ENCODE assay signal across 8 cellular contexts in the genomic region with DNA sequence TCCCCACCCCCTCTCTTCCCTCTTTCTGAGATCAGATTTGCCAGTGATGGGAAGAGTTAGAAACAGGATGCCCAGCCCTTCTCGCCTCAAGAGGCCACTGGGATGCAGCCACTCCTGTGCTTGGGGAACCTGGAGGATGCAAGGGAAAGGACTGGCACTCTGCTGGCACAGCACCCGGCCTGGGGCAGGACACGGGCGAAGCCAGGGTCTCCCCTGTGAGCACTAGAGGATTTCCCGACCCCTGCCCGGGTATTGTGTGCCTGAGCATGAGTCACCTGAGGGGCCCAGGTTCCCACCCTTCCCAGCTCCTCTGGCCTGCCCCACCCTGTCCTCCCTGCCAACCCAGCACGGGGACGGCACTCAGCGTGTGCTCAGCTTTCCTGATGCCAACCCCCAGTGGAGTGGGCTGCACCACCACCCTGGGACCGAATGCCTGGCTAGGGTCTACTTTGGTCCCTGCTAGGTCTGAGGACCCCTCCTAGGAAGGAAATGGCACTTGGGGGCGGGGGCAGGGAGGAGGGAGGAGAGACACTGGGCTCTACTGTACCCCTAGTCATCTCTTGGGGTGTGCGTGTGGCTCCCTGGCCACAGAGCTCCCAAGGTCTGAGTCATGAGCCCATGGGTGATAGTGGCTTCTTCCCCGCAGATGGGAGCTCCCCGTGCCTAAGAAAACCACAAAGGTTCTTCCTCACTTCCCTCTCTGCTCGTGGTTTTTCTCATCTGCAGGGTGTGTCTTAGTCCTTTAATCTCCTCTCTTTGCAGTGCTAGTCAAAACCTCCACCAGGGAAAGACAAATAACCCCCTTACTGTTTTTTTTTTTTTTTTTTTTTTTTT. TPM values are rescaled to one million over a fixed set of nuclear protein-coding genes. Genes with fewer than 3 reads are reported as not detected.
DNase-seq lines count a peak whose midpoint lies in the region; ATAC-seq and TF ChIP-seq lines count a peak whose summit lies in the region.

No MANE protein-coding gene starts in this region.

- H3K36me3 Mint-ChIP-seq in activated naive CD4-positive, alpha-beta T cell treated with anti-CD3 and anti-CD28 coated beads, Interleukin-2, amount 50 U/mL, for 24 hours: peaks cover 2% of the 10 kb centered on the region

- 19% methylated on average over 15 of the region's 15 CpGs for WGBS in right cardiac atrium

- H3K4me3 Mint-ChIP-seq in activated naive CD4-positive, alpha-beta T cell treated with anti-CD3 and anti-CD28 coated beads, Interleukin-2, amount 50 U/mL, for 24 hours: peak overlapping the region; percentile 49

- intact Hi-C loops in right cardiac atrium (cut with DNase I): no loop called here

- no peaks in the 10 kb centered on the region for H3K27me3 ChIP-seq in right cardiac atrium (ENCODE audit: control insufficient read depth, insufficient read depth)

- TF ChIP-seq CTCF in GM12875 (IDR thresholded peaks at IDR 0.05; ENCODE audit: borderline replicate concordance, insufficient read depth, low read depth, low read length): no peak

- ATAC-seq in HG03045 (IDR thresholded peaks at IDR 0.05; ENCODE audit: unreplicated experiment) (peak; percentile 52), right cardiac atrium (peak in 1 of 2 donors; percentile 11), GM21515 (IDR thresholded peaks at IDR 0.05; ENCODE audit: unreplicated experiment) (no peak)

- H3K27ac Mint-ChIP-seq in activated naive CD4-positive, alpha-beta T cell treated with anti-CD3 and anti-CD28 coated beads, Interleukin-2, amount 50 U/mL, for 24 hours: peak overlapping the region; percentile 82

- DNase-seq in SKM-1 (lab: John Stamatoyannopoulos, UW; ENCODE audit: unreplicated experiment) (peak; percentile 96), right cardiac atrium (peak; percentile 75 to 77 (median 77)), NCI-H524 treated with DMSO at 0.1 percent for 48 hours (lab: John Stamatoyannopoulos, UW) (no peak)
- DNase-seq in stimulated activated CD4-positive, alpha-beta T cell treated with anti-CD3 and anti-CD28 coated beads, Interleukin-2, amount 100 ng/mL, for 48 hours: peak; percentile 67 to 75

- H3K9me3 Mint-ChIP-seq in activated naive CD4-positive, alpha-beta T cell treated with anti-CD3 and anti-CD28 coated beads, Interleukin-2, amount 50 U/mL, for 24 hours: no peaks in the 10 kb centered on the region

- peaks cover 50% of the 10 kb centered on the region for H3K4me1 ChIP-seq in right cardiac atrium (ENCODE audit: control insufficient read depth, insufficient read depth, low read length)

- H3K9me3 ChIP-seq in right cardiac atrium (ENCODE audit: control insufficient read depth, low read length): no peaks in the 10 kb centered on the region

- no peaks in the 10 kb centered on the region for H3K27me3 Mint-ChIP-seq in activated naive CD4-positive, alpha-beta T cell treated with anti-CD3 and anti-CD28 coated beads, Interleukin-2, amount 50 U/mL, for 24 hours

- H3K27ac ChIP-seq in right cardiac atrium (ENCODE audit: low read length): peak overlapping the region; percentile 99

- H3K4me1 Mint-ChIP-seq in activated naive CD4-positive, alpha-beta T cell treated with anti-CD3 and anti-CD28 coated beads, Interleukin-2, amount 50 U/mL, for 24 hours: peaks cover 66% of the 10 kb centered on the region

- H3K4me3 ChIP-seq in GM12875 (ENCODE audit: low read depth, low read length) (peak overlapping the region; percentile 34), right cardiac atrium (ENCODE audit: low read length) (no peak overlapping the region)

RNA-seq across cellular contexts. Expression of a gene that starts 12.4 kb away (rescaled TPM):
- total RNA-seq in right cardiac atrium: 100 to 1,000 TPM; 238 to 451 (median 281) TPM
- polyA plus RNA-seq in right cardiac atrium: 247 TPM

RNA-seq across cellular contexts. Expression of a gene that starts 26.5 kb away (rescaled TPM):
- total RNA-seq in right cardiac atrium: 1 to 10 TPM; 2.3 to 3.4 (median 2.7) TPM
- polyA plus RNA-seq in right cardiac atrium: 3.7 TPM

RNA-seq across cellular contexts. Expression of a gene that starts 44.7 kb away (rescaled TPM):
- under 1 TPM; 0.17 to 0.33 (median 0.19) TPM for total RNA-seq in right cardiac atrium
- polyA plus RNA-seq in right cardiac atrium: 0.25 TPM
